In genomic region chr2:240696469-240696868, GRCh38 we compare ENCODE assay signal across 2 cellular contexts. TPM values are rescaled to one million over a fixed set of nuclear protein-coding genes. Genes with fewer than 3 reads are reported as not detected.
"Had no signal": no experiment of that assay in that cellular context is flagged by ENCODE, and none has a peak within 500 bp of the region (broad histone marks: within the 10 kb centered on the region; RNA-seq: fewer than 3 reads in every experiment).

No MANE protein-coding gene starts in this region.

RNA-seq across cellular contexts. Expression of gene AQP12A, which starts 4.8 kb away (rescaled TPM):
- total RNA-seq: G401, GM12878 had no signal
- polyA plus RNA-seq: GM12878 had no signal

RNA-seq across cellular contexts. Expression of gene AQP12B, which starts 13.8 kb away (rescaled TPM):
- total RNA-seq: G401, GM12878 had no signal
- polyA plus RNA-seq: GM12878 had no signal
